In the genomic region with DNA sequence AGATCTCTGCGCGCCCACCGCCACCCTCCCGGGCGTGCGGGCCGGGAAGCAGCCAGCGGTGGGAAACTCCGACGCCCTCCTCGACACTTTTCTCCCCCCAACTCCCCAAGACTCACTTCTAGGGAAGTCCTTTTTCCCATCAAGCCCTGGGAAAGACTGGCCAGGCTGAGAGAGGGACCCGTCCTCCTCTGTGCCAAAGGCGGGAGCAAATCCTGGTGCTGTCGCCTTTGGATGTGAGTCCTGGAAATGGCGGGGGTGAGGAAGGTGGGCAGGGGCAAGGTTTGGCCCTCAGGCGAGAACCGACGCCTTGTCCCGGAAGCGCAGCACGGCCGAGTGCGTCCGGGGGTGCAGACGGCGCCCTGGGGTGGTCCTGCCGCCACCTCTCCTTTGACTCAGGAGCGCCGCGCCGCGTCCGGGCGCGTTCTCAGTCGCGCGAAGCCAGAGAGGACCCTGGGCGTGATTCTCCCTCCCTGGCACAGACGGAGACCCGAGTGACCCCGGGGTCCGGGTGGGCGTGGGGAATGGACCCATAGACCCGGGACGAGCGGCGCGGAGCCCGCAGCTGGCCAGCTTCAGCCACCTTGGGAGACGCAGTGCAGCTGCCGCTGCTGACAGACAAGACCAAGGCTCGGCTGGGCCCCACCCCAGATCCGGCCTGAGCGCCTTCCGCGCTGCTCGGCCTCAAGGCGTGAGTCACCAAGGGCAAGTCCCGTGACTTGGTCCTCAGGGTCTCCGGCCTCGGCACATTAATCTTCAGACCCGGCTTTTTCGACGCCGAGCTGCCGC, we compare ENCODE assay signal across 1 cellular context.
TF ChIP-seq lines count a peak whose summit lies in the region.

No MANE protein-coding gene starts in this region.

TF ChIP-seq in HepG2, 621 proteins besides CTCF, POLR2A, EP300 and RAD21 (continued from another document and continues in another):
- TF ChIP-seq ZKSCAN5 (CRISPR knock-in tag; IDR thresholded peaks at IDR 0.05) = peak; percentile 50; the same call in 1 of the 2 replicates
- TF ChIP-seq ZSCAN22 (CRISPR knock-in tag; IDR thresholded peaks at IDR 0.05) = peak; percentile 24; the same call in 1 of the 2 replicates
- no peak for TF ChIP-seq SYNCRIP (IDR thresholded peaks at IDR 0.05; ENCODE audit: insufficient read depth, low read depth, low read length)
- TF ChIP-seq ZNF263 (CRISPR knock-in tag; IDR thresholded peaks at IDR 0.05) = no peak; the same call in 1 of the 2 replicates
- peak; percentile 49 for TF ChIP-seq MED8 (CRISPR knock-in tag; IDR thresholded peaks at IDR 0.05; ENCODE audit: insufficient replicate concordance)
- peak; percentile 61; the same call in 1 of the 2 replicates for TF ChIP-seq SALL2 (CRISPR knock-in tag; IDR thresholded peaks at IDR 0.05)
- TF ChIP-seq MBD4 (IDR thresholded peaks at IDR 0.05; ENCODE audit: borderline replicate concordance, low read length) = no peak
- peak; percentile 69 for TF ChIP-seq GATAD2A (CRISPR knock-in tag; IDR thresholded peaks at IDR 0.05)
- peak; percentile 89; the same call in 1 of the 2 replicates for TF ChIP-seq NCOA1 (CRISPR knock-in tag; IDR thresholded peaks at IDR 0.05)
- TF ChIP-seq, protein P1, sequence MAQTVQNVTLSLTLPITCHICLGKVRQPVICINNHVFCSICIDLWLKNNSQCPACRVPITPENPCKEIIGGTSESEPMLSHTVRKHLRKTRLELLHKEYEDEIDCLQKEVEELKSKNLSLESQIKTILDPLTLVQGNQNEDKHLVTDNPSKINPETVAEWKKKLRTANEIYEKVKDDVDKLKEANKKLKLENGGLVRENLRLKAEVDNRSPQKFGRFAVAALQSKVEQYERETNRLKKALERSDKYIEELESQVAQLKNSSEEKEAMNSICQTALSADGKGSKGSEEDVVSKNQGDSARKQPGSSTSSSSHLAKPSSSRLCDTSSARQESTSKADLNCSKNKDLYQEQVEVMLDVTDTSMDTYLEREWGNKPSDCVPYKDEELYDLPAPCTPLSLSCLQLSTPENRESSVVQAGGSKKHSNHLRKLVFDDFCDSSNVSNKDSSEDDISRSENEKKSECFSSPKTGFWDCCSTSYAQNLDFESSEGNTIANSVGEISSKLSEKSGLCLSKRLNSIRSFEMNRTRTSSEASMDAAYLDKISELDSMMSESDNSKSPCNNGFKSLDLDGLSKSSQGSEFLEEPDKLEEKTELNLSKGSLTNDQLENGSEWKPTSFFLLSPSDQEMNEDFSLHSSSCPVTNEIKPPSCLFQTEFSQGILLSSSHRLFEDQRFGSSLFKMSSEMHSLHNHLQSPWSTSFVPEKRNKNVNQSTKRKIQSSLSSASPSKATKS (CRISPR knock-in tag; IDR thresholded peaks at IDR 0.05) = no peak
- TF ChIP-seq ZFP91 (CRISPR knock-in tag; IDR thresholded peaks at IDR 0.05; ENCODE audit: borderline replicate concordance) = peak; percentile 71
- TF ChIP-seq MIER2 (CRISPR knock-in tag; IDR thresholded peaks at IDR 0.05) = no peak
- TF ChIP-seq MAF1 (CRISPR knock-in tag; IDR thresholded peaks at IDR 0.05; ENCODE audit: borderline replicate concordance) = 0 out of 2 replicates have a peak, but pooled peaks have one; percentile 27
- peak; percentile 92 for TF ChIP-seq WIZ (CRISPR knock-in tag; IDR thresholded peaks at IDR 0.05)
- TF ChIP-seq, protein P2, sequence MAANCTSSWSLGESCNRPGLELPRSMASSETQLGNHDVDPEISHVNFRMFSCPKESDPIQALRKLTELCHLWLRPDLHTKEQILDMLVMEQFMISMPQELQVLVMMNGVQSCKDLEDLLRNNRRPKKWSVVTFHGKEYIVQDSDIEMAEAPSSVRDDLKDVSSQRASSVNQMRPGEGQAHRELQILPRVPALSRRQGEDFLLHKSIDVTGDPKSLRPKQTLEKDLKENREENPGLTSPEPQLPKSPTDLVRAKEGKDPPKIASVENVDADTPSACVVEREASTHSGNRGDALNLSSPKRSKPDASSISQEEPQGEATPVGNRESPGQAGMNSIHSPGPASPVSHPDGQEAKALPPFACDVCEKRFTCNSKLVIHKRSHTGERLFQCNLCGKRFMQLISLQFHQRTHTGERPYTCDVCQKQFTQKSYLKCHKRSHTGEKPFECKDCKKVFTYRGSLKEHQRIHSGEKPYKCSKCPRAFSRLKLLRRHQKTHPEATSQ (CRISPR knock-in tag; IDR thresholded peaks at IDR 0.05; ENCODE audit: borderline replicate concordance) = peak; percentile 59; the same call in 1 of the 2 replicates
- TF ChIP-seq NFKBIZ (CRISPR knock-in tag; IDR thresholded peaks at IDR 0.05) = peak; percentile 14; the same call in 1 of the 2 replicates
- TF ChIP-seq SMAD9 (CRISPR knock-in tag; IDR thresholded peaks at IDR 0.05) = no peak; the same call in 1 of the 2 replicates
- peak; percentile 55; the same call in 1 of the 2 replicates for TF ChIP-seq ZNF329 (CRISPR knock-in tag; IDR thresholded peaks at IDR 0.05; ENCODE audit: low read depth)
- TF ChIP-seq ZNF567 (CRISPR knock-in tag; IDR thresholded peaks at IDR 0.05; ENCODE audit: borderline replicate concordance) = no peak; the same call in 1 of the 2 replicates
- peak; percentile 60 for TF ChIP-seq KMT2A (CRISPR knock-in tag; IDR thresholded peaks at IDR 0.05)
- peak; percentile 82; the same call in 1 of the 2 replicates for TF ChIP-seq ZNF337 (CRISPR knock-in tag; IDR thresholded peaks at IDR 0.05; ENCODE audit: borderline replicate concordance, low read depth)
- TF ChIP-seq GZF1 (CRISPR knock-in tag; IDR thresholded peaks at IDR 0.05) = no peak; the same call in 1 of the 2 replicates
- TF ChIP-seq ZNF572 (CRISPR knock-in tag; IDR thresholded peaks at IDR 0.05) = peak; percentile 98
- no peak; the same call in 1 of the 2 replicates for TF ChIP-seq FIP1L1 (IDR thresholded peaks at IDR 0.05; ENCODE audit: borderline replicate concordance, insufficient read depth, low read depth, low read length)
- peak; percentile 61; the same call in 1 of the 2 replicates for TF ChIP-seq ZNF776 (CRISPR knock-in tag; IDR thresholded peaks at IDR 0.05)
- no peak for TF ChIP-seq ZNF343 (CRISPR knock-in tag; IDR thresholded peaks at IDR 0.05)
- TF ChIP-seq ZNF383 (CRISPR knock-in tag; IDR thresholded peaks at IDR 0.05; ENCODE audit: borderline replicate concordance) = 0 out of 2 replicates have a peak, but pooled peaks have one; percentile 18
- TF ChIP-seq NRL (CRISPR knock-in tag; IDR thresholded peaks at IDR 0.05; ENCODE audit: borderline replicate concordance) = peak; percentile 84
- peak; percentile 92 for TF ChIP-seq ZNF687 (CRISPR knock-in tag; IDR thresholded peaks at IDR 0.05)
- TF ChIP-seq ZNF136 (CRISPR knock-in tag; IDR thresholded peaks at IDR 0.05; ENCODE audit: low read depth) = peak; percentile 62
- no peak; the same call in 1 of the 2 replicates for TF ChIP-seq ZNF251 (CRISPR knock-in tag; IDR thresholded peaks at IDR 0.05)
- TF ChIP-seq ZNF333 (CRISPR knock-in tag; IDR thresholded peaks at IDR 0.05; ENCODE audit: borderline replicate concordance) = peak; percentile 91; the same call in 1 of the 2 replicates
- TF ChIP-seq ZNF282 (IDR thresholded peaks at IDR 0.05; ENCODE audit: partially characterized antibody) = no peak
- TF ChIP-seq MYC (CRISPR knock-in tag; IDR thresholded peaks at IDR 0.05; ENCODE audit: borderline replicate concordance) = peak; percentile 38; the same call in 1 of the 2 replicates
- no peak for TF ChIP-seq ATF7-NPFF (CRISPR knock-in tag; IDR thresholded peaks at IDR 0.05; ENCODE audit: low read depth)
- TF ChIP-seq ZUFSP (CRISPR knock-in tag; IDR thresholded peaks at IDR 0.05; ENCODE audit: borderline replicate concordance) = no peak
- peak; percentile 71 for TF ChIP-seq GMEB1 (CRISPR knock-in tag; IDR thresholded peaks at IDR 0.05; ENCODE audit: borderline replicate concordance)
- TF ChIP-seq, protein P3, sequence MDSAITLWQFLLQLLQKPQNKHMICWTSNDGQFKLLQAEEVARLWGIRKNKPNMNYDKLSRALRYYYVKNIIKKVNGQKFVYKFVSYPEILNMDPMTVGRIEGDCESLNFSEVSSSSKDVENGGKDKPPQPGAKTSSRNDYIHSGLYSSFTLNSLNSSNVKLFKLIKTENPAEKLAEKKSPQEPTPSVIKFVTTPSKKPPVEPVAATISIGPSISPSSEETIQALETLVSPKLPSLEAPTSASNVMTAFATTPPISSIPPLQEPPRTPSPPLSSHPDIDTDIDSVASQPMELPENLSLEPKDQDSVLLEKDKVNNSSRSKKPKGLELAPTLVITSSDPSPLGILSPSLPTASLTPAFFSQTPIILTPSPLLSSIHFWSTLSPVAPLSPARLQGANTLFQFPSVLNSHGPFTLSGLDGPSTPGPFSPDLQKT (CRISPR knock-in tag; IDR thresholded peaks at IDR 0.05; ENCODE audit: borderline replicate concordance) = no peak
- TF ChIP-seq CHD4 (IDR thresholded peaks at IDR 0.05; ENCODE audit: borderline replicate concordance, low read length) = no peak
